In genomic region chr14:92507174-92507768, GRCh38 we compare ENCODE assay signal across 9 cellular contexts. TPM values are rescaled to one million over a fixed set of nuclear protein-coding genes. Genes with fewer than 3 reads are reported as not detected.
A peak's percentile ranks its signal among the peaks of the same experiment; 100 is the strongest.
DNase-seq lines count a peak whose midpoint lies in the region; ATAC-seq and TF ChIP-seq lines count a peak whose summit lies in the region.
"Had no signal": no experiment of that assay in that cellular context is flagged by ENCODE, and none has a peak within 500 bp of the region (broad histone marks: within the 10 kb centered on the region; RNA-seq: fewer than 3 reads in every experiment).

No MANE protein-coding gene starts in this region.

- H3K9me3 ChIP-seq in left lung (no peaks in the 10 kb centered on the region), endodermal cell (ENCODE audit: control insufficient read depth, low read length) (no peaks in the 10 kb centered on the region)
- H3K9me3 ChIP-seq: breast epithelium had no signal

- H3K27ac ChIP-seq in left lung (peak overlapping the region in 1 of 2 donors; percentile 53), endodermal cell (ENCODE audit: low read depth, low read length) (no peak overlapping the region)
- H3K27ac ChIP-seq: breast epithelium had no signal

- 80 to 82% methylated on average over 1 to 4 of the region's 4 CpGs for WGBS in endodermal cell (ENCODE audit: insufficient coverage in 1 of 2, insufficient read length in 1 of 2), 2 experiments

- H3K4me3 ChIP-seq in GM12864 (ENCODE audit: low read depth, low read length) (no peak overlapping the region), left lung (no peak overlapping the region), endodermal cell (ENCODE audit: low read length) (no peak overlapping the region)
- H3K4me3 ChIP-seq: breast epithelium had no signal

- TF ChIP-seq CTCF in GM12864 (IDR thresholded peaks at IDR 0.05; ENCODE audit: low read depth, low read length, missing control alignments) (no peak), left lung (IDR thresholded peaks at IDR 0.05) (no peak), endodermal cell (conservative IDR thresholded peaks at IDR 0.05) (no peak)

- H3K36me3 Mint-ChIP-seq in endodermal cell (ENCODE audit: low read depth): no peaks in the 10 kb centered on the region

- peak; percentile 38 for DNase-seq in GM12864 (ENCODE audit: low read depth)
- peak; percentile 56 for DNase-seq in NCI-H2196 (lab: John Stamatoyannopoulos, UW; ENCODE audit: unreplicated experiment)
- DNase-seq in left lung: peak; percentile 83 to 86
- DNase-seq in stimulated activated naive CD4-positive, alpha-beta T cell treated with Interleukin-2 at 50 U/mL for 16 hours (lab: John Stamatoyannopoulos, UW): no peak
- no peak for DNase-seq in NCI-H526 treated with DMSO at 0.1 percent for 48 hours (lab: John Stamatoyannopoulos, UW)
- no peak for DNase-seq in activated naive CD4-positive, alpha-beta T cell (lab: John Stamatoyannopoulos, UW)
- no peak for DNase-seq in endodermal cell

- H3K27me3 ChIP-seq in left lung (no peaks in the 10 kb centered on the region), endodermal cell (ENCODE audit: control insufficient read depth, insufficient read depth, low read length, poor library complexity, severe bottlenecking) (no peaks in the 10 kb centered on the region)
- H3K27me3 ChIP-seq: breast epithelium had no signal

- ATAC-seq in HG02623 (IDR thresholded peaks at IDR 0.05; ENCODE audit: unreplicated experiment) (peak; percentile 52), left lung (peak; percentile 78)

- no peaks in the 10 kb centered on the region for H3K9me3 Mint-ChIP-seq in endodermal cell

- no peak overlapping the region for H3K4me3 Mint-ChIP-seq in endodermal cell

- H3K9ac ChIP-seq in endodermal cell (ENCODE audit: extremely low read depth, low read length, poor library complexity, severe bottlenecking): no peak overlapping the region

- H3K4me1 Mint-ChIP-seq in endodermal cell: peaks cover 2% of the 10 kb centered on the region

- no peak overlapping the region for H3K27ac Mint-ChIP-seq in endodermal cell

- intact Hi-C loops in left lung (cut with DNase I): no loop called here

- peaks cover 5 to 48% of the 10 kb centered on the region in 2 donors for H3K4me1 ChIP-seq in left lung
- H3K4me1 ChIP-seq in endodermal cell (ENCODE audit: control insufficient read depth, insufficient read depth, low read length): no peaks in the 10 kb centered on the region

- peaks cover 7% of the 10 kb centered on the region for H3K27me3 Mint-ChIP-seq in endodermal cell (ENCODE audit: insufficient read depth)

- H3K36me3 ChIP-seq in left lung (no peaks in the 10 kb centered on the region), endodermal cell (ENCODE audit: control insufficient read depth, insufficient read depth, low read length) (no peaks in the 10 kb centered on the region)
- H3K36me3 ChIP-seq: breast epithelium had no signal

RNA-seq across cellular contexts. Expression of gene RIN3, which starts 6.3 kb away (rescaled TPM):
- total RNA-seq in left lung: 10 to 100 TPM; 25.7 to 54.8 TPM
- 1 to 10 TPM; 5.2 to 6.0 TPM for total RNA-seq in endodermal cell
- 2.5 TPM for polyA plus RNA-seq in endodermal cell (2013, experiment 1 of 2)
- 2.6 TPM for polyA plus RNA-seq in endodermal cell (2013, experiment 2 of 2)

Comparison
In these comparisons a context has a peak if more than half of its experiments do, and no peak if none do; other contexts are left out.
1. DNase-seq: peak in GM12864 (single experiment), NCI-H2196 (single experiment) and left lung (2 of 2); none in stimulated activated naive CD4-positive, alpha-beta T cell treated with Interleukin-2 at 50 U/mL for 16 hours (single experiment), NCI-H526 treated with DMSO at 0.1 percent for 48 hours (single experiment), activated naive CD4-positive, alpha-beta T cell (0 of 4) and endodermal cell (single experiment).